In genomic region chr4:101347557-101348366, GRCh38 we compare ENCODE assay signal across 8 cellular contexts. TPM values are rescaled to one million over a fixed set of nuclear protein-coding genes. Genes with fewer than 3 reads are reported as not detected.
DNase-seq lines count a peak whose midpoint lies in the region; ATAC-seq and TF ChIP-seq lines count a peak whose summit lies in the region.

No MANE protein-coding gene starts in this region.

- peak; percentile 81 to 93 (median 82) for ATAC-seq in natural killer cell

- peaks cover 41% of the 10 kb centered on the region for H3K27me3 Mint-ChIP-seq in activated T-helper 2 cell treated with anti-CD3 and anti-CD28 coated beads, Interferon-gamma antibody, Interleukin-2, Interleukin-4, amounts not matched to agents 10 μg/mL and 5 μg/mL and 100 μg/mL, durations not matched to agents 14 hours and 24 hours and 36 hours (ENCODE audit: low read depth)
- no peaks in the 10 kb centered on the region for H3K27me3 Mint-ChIP-seq in natural killer cell (ENCODE audit: low read depth in 2 of 2)

- intact Hi-C loops in activated T-helper 2 cell treated with anti-CD3 and anti-CD28 coated beads, Interferon-gamma antibody, Interleukin-2, Interleukin-4, amounts not matched to agents 10 μg/mL and 5 μg/mL and 100 μg/mL, durations not matched to agents 14 hours and 24 hours and 36 hours (cut with micrococcal nuclease), result loop anchor here (1.0 to 5.0 kb wide), 16 partner anchors 19 to 1521 kb away; partner anchors contain the start of genes CISD2, DNAJB14, NFKB1 and SLC39A8
- intact Hi-C loops in natural killer cell (cut with micrococcal nuclease), result loop anchor here (2.0 to 10.0 kb wide), 5 partner anchors 65 to 323 kb away; no protein-coding TSS in a partner anchor

- TF ChIP-seq CTCF in LNCAP (IDR thresholded peaks at IDR 0.05) (peak; percentile 8; the same call in 1 of the 2 replicates), natural killer cell (IDR thresholded peaks at IDR 0.05) (no peak)

- peak overlapping the region; percentile 87 for H3K4me3 Mint-ChIP-seq in activated T-helper 2 cell treated with anti-CD3 and anti-CD28 coated beads, Interferon-gamma antibody, Interleukin-2, Interleukin-4, amounts not matched to agents 10 μg/mL and 5 μg/mL and 100 μg/mL, durations not matched to agents 14 hours and 24 hours and 36 hours (ENCODE audit: low read depth)
- peak overlapping the region; percentile 98 for H3K4me3 Mint-ChIP-seq in natural killer cell

- no peaks in the 10 kb centered on the region for H3K9me3 Mint-ChIP-seq in activated T-helper 2 cell treated with anti-CD3 and anti-CD28 coated beads, Interferon-gamma antibody, Interleukin-2, Interleukin-4, amounts not matched to agents 10 μg/mL and 5 μg/mL and 100 μg/mL, durations not matched to agents 14 hours and 24 hours and 36 hours
- no peaks in the 10 kb centered on the region for H3K9me3 Mint-ChIP-seq in natural killer cell

- H3K27ac Mint-ChIP-seq in activated T-helper 2 cell treated with anti-CD3 and anti-CD28 coated beads, Interferon-gamma antibody, Interleukin-2, Interleukin-4, amounts not matched to agents 10 μg/mL and 5 μg/mL and 100 μg/mL, durations not matched to agents 14 hours and 24 hours and 36 hours, result peak overlapping the region; percentile 72
- H3K27ac Mint-ChIP-seq in natural killer cell, result peak overlapping the region; percentile 94 to 95

- H3K4me1 Mint-ChIP-seq in activated T-helper 2 cell treated with anti-CD3 and anti-CD28 coated beads, Interferon-gamma antibody, Interleukin-2, Interleukin-4, amounts not matched to agents 10 μg/mL and 5 μg/mL and 100 μg/mL, durations not matched to agents 14 hours and 24 hours and 36 hours (ENCODE audit: low read depth), result peaks cover 31% of the 10 kb centered on the region
- peaks cover 42% of the 10 kb centered on the region in 2 donors for H3K4me1 Mint-ChIP-seq in natural killer cell

- peak; percentile 97 for DNase-seq in EH (ENCODE audit: low read depth)
- peak; percentile 92 for DNase-seq in H4 (ENCODE audit: low spot score)
- DNase-seq in RPMI7951 (ENCODE audit: low read depth), result peak; percentile 92
- DNase-seq in activated T-helper 2 cell treated with anti-CD3 and anti-CD28 coated beads, Interferon-gamma antibody, Interleukin-2, Interleukin-4, amounts not matched to agents 10 μg/mL and 5 μg/mL and 100 μg/mL, durations not matched to agents 14 hours and 24 hours and 36 hours (ENCODE audit: low spot score), result peak; percentile 96
- DNase-seq in fibroblast of peridontal ligament (ENCODE audit: extremely low read depth), result peak; percentile 96
- DNase-seq in natural killer cell, result peak; percentile 99
- peak; percentile 96 to 99 (median 98) for DNase-seq in stimulated activated naive CD4-positive, alpha-beta T cell (lab: John Stamatoyannopoulos, UW)

- H3K36me3 Mint-ChIP-seq in activated T-helper 2 cell treated with anti-CD3 and anti-CD28 coated beads, Interferon-gamma antibody, Interleukin-2, Interleukin-4, amounts not matched to agents 10 μg/mL and 5 μg/mL and 100 μg/mL, durations not matched to agents 14 hours and 24 hours and 36 hours (ENCODE audit: low read depth), result peaks cover 7% of the 10 kb centered on the region
- no peaks in the 10 kb centered on the region for H3K36me3 Mint-ChIP-seq in natural killer cell

RNA-seq across cellular contexts. Expression of gene PPP3CA, which starts 0.4 kb away (rescaled TPM):
- total RNA-seq in H4 (2014; rRNA removed; shearing (Covaris generic)), result 34.5 and 36.8 TPM in 2 replicates
- 31.2 and 45.4 TPM in 2 replicates for total RNA-seq in RPMI7951 (2014; rRNA removed; shearing (Covaris generic))
- total RNA-seq in activated T-helper 2 cell treated with anti-CD3 and anti-CD28 coated beads, Interferon-gamma antibody, Interleukin-2, Interleukin-4, amounts not matched to agents 10 μg/mL and 5 μg/mL and 100 μg/mL, durations not matched to agents 14 hours and 24 hours and 36 hours, result 7.2 and 8.4 TPM in 2 replicates
- 10 to 100 TPM; 53.1 to 73.1 (median 58.0) TPM for total RNA-seq in natural killer cell

Comparison
In these comparisons a context has a peak if more than half of its experiments do, and no peak if none do; other contexts are left out.
1. Peak in every context shown above with its lines: DNase-seq and ATAC-seq.